ENCODE assay signal across 33 cellular contexts in genomic region chr5:179788193-179788854, GRCh38. TPM values are rescaled to one million over a fixed set of nuclear protein-coding genes. Genes with fewer than 3 reads are reported as not detected.
"Had no signal": no experiment of that assay in that cellular context is flagged by ENCODE, and none has a peak within 500 bp of the region (broad histone marks: within the 10 kb centered on the region; RNA-seq: fewer than 3 reads in every experiment).

No MANE protein-coding gene starts in this region.

- ATAC-seq: activated CD4-positive, CD25-positive, alpha-beta regulatory T cell treated with anti-CD3 and anti-CD28 coated beads, Interleukin-2, amount 50 U/mL, for 24 hours; activated naive CD4-positive, alpha-beta T cell treated with anti-CD3 and anti-CD28 coated beads, Interleukin-2, amount 50 U/mL, for 72 hours; activated T-helper 17 cell treated with anti-CD3 and anti-CD28 coated beads, Interleukin-2, amount 50 U/mL, for 72 hours; gastrocnemius medialis; left colon; natural killer cell; stimulated activated effector memory CD8-positive, alpha-beta T cell treated with anti-CD3 and anti-CD28 coated beads, Interleukin-12 subunit alpha, Interleukin-12 subunit beta, amount 100 ng/mL, for 72 hours; T-helper 17 cell had no signal

- H3K27ac Mint-ChIP-seq: memory B cell; natural killer cell; stimulated activated naive CD8-positive, alpha-beta T cell treated with anti-CD3 and anti-CD28 coated beads, Interleukin-15, Interleukin-2, amounts not matched to agents 100 ng/mL and 50 ng/mL, for 24 hours; T-helper 17 cell had no signal

- H2AFZ ChIP-seq: hepatocyte had no signal

- H3K27me3 ChIP-seq: breast epithelium, colonic mucosa, gastrocnemius medialis, hepatocyte, neutrophil, ovary, sigmoid colon had no signal

- H3K36me3 ChIP-seq: breast epithelium, colonic mucosa, gastrocnemius medialis, neutrophil, ovary, prostate gland, sigmoid colon, thoracic aorta, WERI-Rb-1 had no signal

- DNase-seq: activated CD4-positive, alpha-beta T cell treated with anti-CD3 and anti-CD28 coated beads for 48 hours; activated CD4-positive, alpha-beta T cell treated with anti-CD3 and anti-CD28 coated beads, Interleukin-2, amount 50 U/mL, for 48 hours; activated CD8-positive, alpha-beta memory T cell treated with anti-CD3 and anti-CD28 coated beads, Interleukin-2, amount 50 U/mL, for 4 hours; activated gamma-delta T cell treated with Interleukin-2 at 50 U/mL for 16 hours; activated T-cell treated with anti-CD3 and anti-CD28 coated beads, Interleukin-2, amount 50 U/mL, for 1 hour; colonic mucosa; effector CD8-positive, alpha-beta T cell; gastrocnemius medialis; glutamatergic neuron; kidney; left colon; natural killer cell; ovary; retina; sigmoid colon; small intestine; stimulated activated CD4-positive, alpha-beta T cell treated with anti-CD3 and anti-CD28 coated beads, Interleukin-4, amount 100 ng/mL, for 24 hours; T-helper 17 cell; T1000; trophoblast cell; WERI-Rb-1 had no signal

- H3K9me3 Mint-ChIP-seq: activated naive CD4-positive, alpha-beta T cell treated with anti-CD3 and anti-CD28 coated beads, Interleukin-2, amount 50 U/mL, for 72 hours; activated T-helper 17 cell treated with anti-CD3 and anti-CD28 coated beads, Interleukin-2, amount 50 U/mL, for 72 hours; central memory CD8-positive, alpha-beta T cell; memory B cell; natural killer cell; stimulated activated effector memory CD8-positive, alpha-beta T cell treated with anti-CD3 and anti-CD28 coated beads, Interleukin-12 subunit alpha, Interleukin-12 subunit beta, amount 100 ng/mL, for 72 hours; stimulated activated naive CD8-positive, alpha-beta T cell treated with anti-CD3 and anti-CD28 coated beads, Interleukin-15, Interleukin-2, amounts not matched to agents 100 ng/mL and 50 ng/mL, for 24 hours had no signal

- H3K4me3 Mint-ChIP-seq: activated T-helper 17 cell treated with anti-CD3 and anti-CD28 coated beads, Interleukin-2, amount 50 U/mL, for 72 hours; central memory CD8-positive, alpha-beta T cell; memory B cell; natural killer cell; stimulated activated effector memory CD8-positive, alpha-beta T cell treated with anti-CD3 and anti-CD28 coated beads, Interleukin-12 subunit alpha, Interleukin-12 subunit beta, amount 100 ng/mL, for 72 hours; stimulated activated naive CD8-positive, alpha-beta T cell treated with anti-CD3 and anti-CD28 coated beads, Interleukin-15, Interleukin-2, amounts not matched to agents 100 ng/mL and 50 ng/mL, for 24 hours; T-helper 17 cell had no signal

- H3K4me2 ChIP-seq: hepatocyte had no signal

- H3K27ac ChIP-seq: breast epithelium, colonic mucosa, gastrocnemius medialis, hepatocyte, neutrophil, ovary, prostate gland, sigmoid colon, thoracic aorta, WERI-Rb-1 had no signal

- H3K9me3 ChIP-seq: breast epithelium, colonic mucosa, gastrocnemius medialis, neutrophil, ovary, prostate gland, sigmoid colon, thoracic aorta had no signal

- H3K4me1 ChIP-seq: breast epithelium, colonic mucosa, prostate gland had no signal

- H3K27me3 Mint-ChIP-seq: activated T-helper 17 cell treated with anti-CD3 and anti-CD28 coated beads, Interleukin-2, amount 50 U/mL, for 72 hours; central memory CD8-positive, alpha-beta T cell; memory B cell; stimulated activated naive CD8-positive, alpha-beta T cell treated with anti-CD3 and anti-CD28 coated beads, Interleukin-15, Interleukin-2, amounts not matched to agents 100 ng/mL and 50 ng/mL, for 24 hours; T-helper 17 cell had no signal

- H3K4me3 ChIP-seq: breast epithelium, colonic mucosa, gastrocnemius medialis, hepatocyte, ovary, prostate gland, sigmoid colon, thoracic aorta had no signal

- H3K36me3 Mint-ChIP-seq: memory B cell, natural killer cell had no signal

- H3K79me2 ChIP-seq: hepatocyte had no signal

RNA-seq across cellular contexts. Expression of gene LTC4S, which starts 5.5 kb away (rescaled TPM):
- total RNA-seq: hepatocyte had no signal
